ENCODE assay signal across 8 cellular contexts in genomic region chr11:119728226-119728626, GRCh38. TPM values are rescaled to one million over a fixed set of nuclear protein-coding genes. Genes with fewer than 3 reads are reported as not detected.
A peak's percentile ranks its signal among the peaks of the same experiment; 100 is the strongest.
DNase-seq lines count a peak whose midpoint lies in the region; ATAC-seq and TF ChIP-seq lines count a peak whose summit lies in the region.

No MANE protein-coding gene starts in this region.

- H3K27ac ChIP-seq in OCI-LY3 (ENCODE audit: low read length) (peak overlapping the region; percentile 48), ectodermal cell (ENCODE audit: insufficient read depth, low read depth, low read length, poor library complexity, severe bottlenecking) (no peak overlapping the region), neural cell (ENCODE audit: low read length) (peak overlapping the region; percentile 65)

- TF ChIP-seq CTCF in OCI-LY3 (IDR thresholded peaks at IDR 0.05; ENCODE audit: low read depth, low read length) (no peak), neural cell (IDR thresholded peaks at IDR 0.05; ENCODE audit: poor library complexity, severe bottlenecking) (no peak)

- H2AFZ ChIP-seq in OCI-LY3 (ENCODE audit: low read depth, low read length) = no peak overlapping the region
- no peak overlapping the region for H2AFZ ChIP-seq in neural cell (ENCODE audit: low read depth, low read length)

- ATAC-seq in HG02970 (IDR thresholded peaks at IDR 0.05; ENCODE audit: low FRiP score, unreplicated experiment) = no peak

- H4K20me1 ChIP-seq in OCI-LY3 (ENCODE audit: insufficient read depth, low read length) (peaks cover 44% of the 10 kb centered on the region), neural cell (ENCODE audit: insufficient read depth) (no peaks in the 10 kb centered on the region)

- H3K4me1 ChIP-seq in OCI-LY3 (ENCODE audit: low read length) (peaks cover 45% of the 10 kb centered on the region), ectodermal cell (ENCODE audit: control insufficient read depth, insufficient read depth, low read length) (peaks cover 39% of the 10 kb centered on the region)

- H3K9ac ChIP-seq in OCI-LY3 (ENCODE audit: low read length) (peak overlapping the region; percentile 84), neural cell (ENCODE audit: low read length) (peak overlapping the region; percentile 86)

- H3K4me3 ChIP-seq in OCI-LY3 (ENCODE audit: low read length) (peak overlapping the region; percentile 94), ectodermal cell (ENCODE audit: insufficient read depth, low read depth, low read length) (peak overlapping the region; percentile 96), neural cell (ENCODE audit: low read length) (peak overlapping the region; percentile 87)

- TF ChIP-seq EP300 in neural cell (conservative IDR thresholded peaks at IDR 0.05; ENCODE audit: poor library complexity, severe bottlenecking) = no peak

- no peaks in the 10 kb centered on the region for H3K9me2 ChIP-seq in neural cell (ENCODE audit: insufficient read depth, low read length)

- H3K4me2 ChIP-seq in OCI-LY3 (ENCODE audit: low read length) = peak overlapping the region; percentile 83
- peak overlapping the region; percentile 52 for H3K4me2 ChIP-seq in neural cell (ENCODE audit: low read length)

- H3K27me3 ChIP-seq in OCI-LY3 (ENCODE audit: low read depth, low read length) (no peaks in the 10 kb centered on the region), ectodermal cell (ENCODE audit: control insufficient read depth, insufficient read depth, low read length, poor library complexity, severe bottlenecking) (no peaks in the 10 kb centered on the region), neural cell (ENCODE audit: insufficient read depth, low read depth, low read length) (no peaks in the 10 kb centered on the region)

- H3K79me2 ChIP-seq in OCI-LY3 (ENCODE audit: low read length) = peaks cover 60% of the 10 kb centered on the region
- peaks cover 50% of the 10 kb centered on the region for H3K79me2 ChIP-seq in neural cell (replicated peaks; ENCODE audit: insufficient read depth, low read length)

- DNase-seq in NCI-H82 (lab: John Stamatoyannopoulos, UW) = peak; percentile 42
- DNase-seq in NCI-H82 treated with DMSO at 0.1 percent for 48 hours (lab: John Stamatoyannopoulos, UW; ENCODE audit: unreplicated experiment) = no peak
- DNase-seq in LoVo (ENCODE audit: low spot score) = no peak
- no peak for DNase-seq in COR-L47 (lab: John Stamatoyannopoulos, UW)

- WGBS in ectodermal cell, 2 experiments = 0% methylated on average over 30 of the region's 30 CpGs

- H3K9me3 ChIP-seq in OCI-LY3 (ENCODE audit: insufficient read depth, low read length) (no peaks in the 10 kb centered on the region), ectodermal cell (ENCODE audit: control insufficient read depth, low read length) (no peaks in the 10 kb centered on the region), neural cell (ENCODE audit: low read length) (no peaks in the 10 kb centered on the region)

- no peak for TF ChIP-seq RAD21 in neural cell (conservative IDR thresholded peaks at IDR 0.05)

- no peaks in the 10 kb centered on the region for H3F3A ChIP-seq in neural cell (ENCODE audit: insufficient read depth, low read length, poor library complexity, severe bottlenecking)

- H3K36me3 ChIP-seq in OCI-LY3 (replicated peaks; ENCODE audit: low read depth, low read length) = peaks cover 21% of the 10 kb centered on the region
- H3K36me3 ChIP-seq in ectodermal cell (ENCODE audit: control insufficient read depth, insufficient read depth, low read length) = no peaks in the 10 kb centered on the region
- no peaks in the 10 kb centered on the region for H3K36me3 ChIP-seq in neural cell (ENCODE audit: insufficient read depth, low read length)

TF ChIP-seq in neural cell, 6 proteins besides CTCF, POLR2A, EP300 and RAD21:
- no peak for TF ChIP-seq REST (IDR thresholded peaks at IDR 0.05; ENCODE audit: borderline replicate concordance)
- TF ChIP-seq EZH2 (IDR thresholded peaks at IDR 0.05; ENCODE audit: borderline replicate concordance, insufficient read depth, low read length, poor library complexity, severe bottlenecking) = no peak
- no peak for TF ChIP-seq SMC3 (conservative IDR thresholded peaks at IDR 0.05; ENCODE audit: poor library complexity)
- TF ChIP-seq MXI1 (conservative IDR thresholded peaks at IDR 0.05; ENCODE audit: poor library complexity, severe bottlenecking) = no peak
- TF ChIP-seq TAF1 (IDR thresholded peaks at IDR 0.05; ENCODE audit: low read depth) = no peak
- TF ChIP-seq POLR2AphosphoS5 (IDR thresholded peaks at IDR 0.05) = no peak

RNA-seq across cellular contexts. Expression of gene NECTIN1, which starts 0.8 kb away (rescaled TPM):
- 89.1 TPM for polyA plus RNA-seq in ectodermal cell (2013, experiment 1 of 4)
- polyA plus RNA-seq in ectodermal cell (2013, experiment 2 of 4) = 98.6 TPM
- 60.9 TPM for polyA plus RNA-seq in ectodermal cell (2013, experiment 3 of 4)
- 68.4 TPM for polyA plus RNA-seq in ectodermal cell (2013, experiment 4 of 4)
- 5.6 and 8.1 TPM in 2 replicates for polyA plus RNA-seq in neural cell
- polyA minus RNA-seq in neural cell = 28.2 and 29.8 TPM in 2 replicates
